In genomic region chr12:49342066-49342913, GRCh38 we compare ENCODE assay signal across 8 cellular contexts. TPM values are rescaled to one million over a fixed set of nuclear protein-coding genes. Genes with fewer than 3 reads are reported as not detected.
DNase-seq lines count a peak whose midpoint lies in the region; ATAC-seq, FAIRE-seq and TF ChIP-seq lines count a peak whose summit lies in the region.

No MANE protein-coding gene starts in this region.

- H4K20me1 ChIP-seq in K562 (replicated peaks; ENCODE audit: control insufficient read depth, insufficient read depth, low read length) = peaks cover 4% of the 10 kb centered on the region; the same call in 1 of the 2 replicates

- H3K79me2 ChIP-seq in K562 (ENCODE audit: control insufficient read depth, insufficient read depth, low read length) = no peaks in the 10 kb centered on the region

- H3K4me3 ChIP-seq in K562 (peak overlapping the region; percentile 41), iPS DF 6.9 (ENCODE audit: low read length) (peak overlapping the region; percentile 61; the same call in 1 of the 2 replicates), skeletal muscle cell (ENCODE audit: low read depth, low read length) (peak overlapping the region; percentile 33)

- BruUV-seq in K562 (replicated peaks; lab: Mats Ljungman, UMichigan) = no TSS peak

- H3K9me3 ChIP-seq in K562 (replicated peaks; ENCODE audit: control insufficient read depth, insufficient read depth, low read depth, low read length) (no peaks in the 10 kb centered on the region), iPS DF 6.9 (ENCODE audit: control insufficient read depth, insufficient read depth, low read length) (no peaks in the 10 kb centered on the region)

- TF ChIP-seq RAD21 in K562 (CRISPR knock-in tag; conservative IDR thresholded peaks at IDR 0.05 in 1 of 2, IDR thresholded peaks at IDR 0.05 in 1 of 2) = peak; percentile 86 to 94

- peak; percentile 21; the same call in 1 of the 2 replicates for TF ChIP-seq EP300 in K562 (IDR thresholded peaks at IDR 0.05; ENCODE audit: low read length)

- H3K27me3 ChIP-seq in K562 (ENCODE audit: control insufficient read depth in 2 of 2, insufficient read depth in 2 of 2, low read length in 2 of 2) (peaks cover 24 to 26% of the 10 kb centered on the region in 2 experiments; a peak in 4 of 5 replicates), iPS DF 6.9 (ENCODE audit: control insufficient read depth, insufficient read depth, low read length) (peaks cover 91% of the 10 kb centered on the region)

- POLR2A ChIA-PET in K562 (lab: Yijun Ruan, JAX) = interaction anchor here (0.6 to 3.1 kb wide), 13 partner anchors 11 to 986 kb away, joined by 3 to 27 read pairs (median 4); partner anchors contain the start of genes SPATS2, TROAP and TUBA1C

- in situ Hi-C loops in K562 (cut with MboI) = no loop called here

- intact Hi-C loops in K562 (cut with micrococcal nuclease) = loop anchor here (1.0 to 10.0 kb wide), 4 partner anchors 11 to 367 kb away; partner anchors contain the start of genes KMT2D, RHEBL1, WNT1 and WNT10B

- no peak overlapping the region for H3K27ac ChIP-seq in K562 (ENCODE audit: extremely low read depth, low read depth, low read length)
- no peak overlapping the region for H3K27ac ChIP-seq in iPS DF 6.9 (ENCODE audit: low read length)

- 4% methylated on average over 49 of the region's 58 CpGs for WGBS in K562 (ENCODE audit: insufficient coverage, low coverage, missing lambda C conversion rate)
- no CpG with 5 or more reads among the region's 58 CpGs for WGBS in iPS DF 6.9 (ENCODE audit: insufficient coverage, insufficient read length)

- CTCF ChIA-PET in K562 (lab: Yijun Ruan, JAX; ENCODE audit: low intra/inter-chr PET ratio) = interaction anchor here (0.5 to 2.9 kb wide), 11 partner anchors 8 to 364 kb away, joined by 3 to 49 read pairs (median 6); no protein-coding TSS in a partner anchor

- H3K9me1 ChIP-seq in K562 (ENCODE audit: control insufficient read depth, insufficient read depth, low read length) = no peaks in the 10 kb centered on the region

- peak; percentile 93 for FAIRE-seq in K562 (lab: Jason Lieb, UNC)

- ATAC-seq in HG02623 (IDR thresholded peaks at IDR 0.05; ENCODE audit: unreplicated experiment) (peak; percentile 46), K562 (peak; percentile 87)

- H3K4me2 ChIP-seq in K562 (ENCODE audit: insufficient read depth, low read length) = peak overlapping the region; percentile 75

- peaks cover 31 to 62% of the 10 kb centered on the region in 2 experiments for H3K4me1 ChIP-seq in K562 (replicated peaks in 1 of 2; ENCODE audit: control insufficient read depth in 2 of 2, insufficient read depth in 2 of 2, low read length in 2 of 2)
- peaks cover 13% of the 10 kb centered on the region for H3K4me1 ChIP-seq in iPS DF 6.9 (ENCODE audit: control insufficient read depth, insufficient read depth, low read length)

- H3K9ac ChIP-seq in K562 (ENCODE audit: insufficient read depth in 1 of 2, low read depth in 2 of 2, low read length in 2 of 2) = peak overlapping the region; percentile 27 to 75; a peak in 3 of 4 replicates

- DNase-seq in GF-D8 (lab: John Stamatoyannopoulos, UW) = peak; percentile 17
- peak; percentile 95 to 97 for DNase-seq in NCI-H187 (lab: John Stamatoyannopoulos, UW)
- DNase-seq in UCSD-AML1 (lab: John Stamatoyannopoulos, UW; ENCODE audit: unreplicated experiment) = peak; percentile 87
- peak; percentile 94 to 96 (median 94) for DNase-seq in K562 (ENCODE audit: extremely low read depth in 1 of 4, low spot score in 3 of 4)
- peak; percentile 97 for DNase-seq in iPS DF 6.9 (ENCODE audit: low read depth, low spot score)
- DNase-seq in skeletal muscle cell (ENCODE audit: low read depth) = no peak
- no peak for DNase-seq in NCI-H446 treated with DMSO at 0.1 percent for 48 hours (lab: John Stamatoyannopoulos, UW)

- peak overlapping the region; percentile 61 for H2AFZ ChIP-seq in K562 (ENCODE audit: low read depth, low read length)

- no peak for TF ChIP-seq POLR2A in K562 (conservative IDR thresholded peaks at IDR 0.05)

- no peaks in the 10 kb centered on the region for H3K36me3 ChIP-seq in K562 (ENCODE audit: control insufficient read depth, insufficient read depth, low read length)
- no peaks in the 10 kb centered on the region for H3K36me3 ChIP-seq in iPS DF 6.9 (ENCODE audit: control insufficient read depth, insufficient read depth, low read length)

- peak; percentile 98 to 99 (median 98) for TF ChIP-seq CTCF in K562 (IDR thresholded peaks at IDR 0.05 in 2 of 3, conservative IDR thresholded peaks at IDR 0.05 in 1 of 3; ENCODE audit: insufficient read depth in 2 of 3, low read depth in 1 of 3, low read length in 3 of 3)

RNA-seq across cellular contexts. Expression of gene DNAJC22, which starts 4.4 kb away (rescaled TPM):
- 2.1 and 4.9 TPM in 2 replicates for total RNA-seq in K562 (2011; cell fraction: chromatin; rRNA removed; ENCODE audit: low replicate concordance)
- 2.0 and 2.3 TPM in 2 replicates for total RNA-seq in K562 (2011; cell fraction: nucleolus; rRNA removed)
- total RNA-seq in K562 (2011; cell fraction: nucleoplasm; rRNA removed) = 1.7 and 2.2 TPM in 2 replicates
- total RNA-seq in K562 (2014; rRNA removed) (0.50 and 0.69 TPM in 2 replicates), K562 (2014; rRNA removed; fragmentation: Illumina TruSeq; extraction: Trizol) (0.47 and 0.99 TPM in 2 replicates), K562 (2015; rRNA removed; fragmentation: Illumina TruSeq; extraction: Trizol) (0.40 and 0.45 TPM in 2 replicates), K562 (2021) (0.62 and 0.69 TPM in 2 replicates)
- polyA plus RNA-seq in K562 (2011; rRNA removed) (0.83 and 1.2 TPM in 2 replicates), K562 (2014; fragmentation: Illumina TruSeq; extraction: Trizol) (0.36 and 0.61 TPM in 2 replicates), K562 (2014; fragmentation: Nextera tagmentation; extraction: Ambion mirVana) (under 1 TPM; 0.10 to 0.15 TPM), K562 (2014; rRNA removed) (0.36 and 0.98 TPM in 2 replicates)
- 0.80 and 0.89 TPM in 2 replicates for polyA plus RNA-seq in K562 (2011; cell fraction: cytosol; rRNA removed)
- polyA plus RNA-seq in K562 (2011; cell fraction: nucleus; rRNA removed) = 0.98 and 2.8 TPM in 2 replicates
- polyA plus RNA-seq in K562 (2012) = 0.30 and 0.51 TPM in 2 replicates
- 0.57 and 0.84 TPM in 2 replicates for polyA minus RNA-seq in K562 (2011; rRNA and poly(A)+ RNA removed)
- 0.73 and 0.95 TPM in 2 replicates for polyA minus RNA-seq in K562 (2011; cell fraction: cytosol; rRNA and poly(A)+ RNA removed)
- polyA minus RNA-seq in K562 (2011; cell fraction: nucleus; rRNA and poly(A)+ RNA removed) = 0.33 and 0.67 TPM in 2 replicates

RNA-seq across cellular contexts. Expression of gene C1QL4, which starts 5.3 kb away (rescaled TPM):
- 0.77 and 1.9 TPM in 2 replicates for total RNA-seq in K562 (2011; cell fraction: chromatin; rRNA removed; ENCODE audit: low replicate concordance)
- total RNA-seq in K562 (2011; cell fraction: nucleolus; rRNA removed) = 2.7 and 2.8 TPM in 2 replicates
- 1.3 and 1.9 TPM in 2 replicates for total RNA-seq in K562 (2011; cell fraction: nucleoplasm; rRNA removed)
- total RNA-seq in K562 (2014; rRNA removed) (2.0 and 2.1 TPM in 2 replicates), K562 (2014; rRNA removed; fragmentation: Illumina TruSeq; extraction: Trizol) (0.10 and 0.15 TPM in 2 replicates), K562 (2015; rRNA removed; fragmentation: Illumina TruSeq; extraction: Trizol) (0.14 and 0.23 TPM in 2 replicates), K562 (2021) (1.4 and 1.5 TPM in 2 replicates)
- polyA plus RNA-seq in K562 (2011; rRNA removed) (0.35 and 0.81 TPM in 2 replicates), K562 (2014; fragmentation: Illumina TruSeq; extraction: Trizol) (0.31 and 0.61 TPM in 2 replicates), K562 (2014; fragmentation: Nextera tagmentation; extraction: Ambion mirVana) (under 1 TPM; 0.08 to 0.10 TPM), K562 (2014; rRNA removed) (1.2 and 1.3 TPM in 2 replicates)
- 0.75 and 1.8 TPM in 2 replicates for polyA plus RNA-seq in K562 (2011; cell fraction: cytosol; rRNA removed)
- 2.0 and 2.9 TPM in 2 replicates for polyA plus RNA-seq in K562 (2011; cell fraction: nucleus; rRNA removed)
- polyA plus RNA-seq in K562 (2012) = 0.64 and 1.00 TPM in 2 replicates
- 0.18 TPM in 1 of 2 replicates, not detected in the other for polyA minus RNA-seq in K562 (2011; rRNA and poly(A)+ RNA removed)
- polyA minus RNA-seq in K562 (2011; cell fraction: cytosol; rRNA and poly(A)+ RNA removed) = 0.38 and 1.0 TPM in 2 replicates
- polyA minus RNA-seq in K562 (2011; cell fraction: nucleus; rRNA and poly(A)+ RNA removed) = 0.94 and 1.00 TPM in 2 replicates

RNA-seq across cellular contexts. Expression of gene TROAP, which starts 19.2 kb away (rescaled TPM):
- total RNA-seq in K562 (2011; cell fraction: chromatin; rRNA removed; ENCODE audit: low replicate concordance) = 116 and 289 TPM in 2 replicates
- total RNA-seq in K562 (2011; cell fraction: nucleolus; rRNA removed) = 173 and 178 TPM in 2 replicates
- 141 and 151 TPM in 2 replicates for total RNA-seq in K562 (2011; cell fraction: nucleoplasm; rRNA removed)
- total RNA-seq in K562 (2014; rRNA removed) (60.4 and 60.8 TPM in 2 replicates), K562 (2014; rRNA removed; fragmentation: Illumina TruSeq; extraction: Trizol) (39.0 and 56.5 TPM in 2 replicates), K562 (2015; rRNA removed; fragmentation: Illumina TruSeq; extraction: Trizol) (59.2 and 59.8 TPM in 2 replicates), K562 (2021) (72.9 and 83.0 TPM in 2 replicates)
- polyA plus RNA-seq in K562 (2011; rRNA removed) (46.4 and 61.0 TPM in 2 replicates), K562 (2014; fragmentation: Illumina TruSeq; extraction: Trizol) (171 and 183 TPM in 2 replicates), K562 (2014; fragmentation: Nextera tagmentation; extraction: Ambion mirVana) (10 to 100 TPM; 52.1 to 53.7 TPM), K562 (2014; rRNA removed) (101 and 112 TPM in 2 replicates)
- polyA plus RNA-seq in K562 (2011; cell fraction: cytosol; rRNA removed) = 34.7 and 45.0 TPM in 2 replicates
- 167 and 238 TPM in 2 replicates for polyA plus RNA-seq in K562 (2011; cell fraction: nucleus; rRNA removed)
- polyA plus RNA-seq in K562 (2012) = 67.5 and 72.2 TPM in 2 replicates
- polyA minus RNA-seq in K562 (2011; rRNA and poly(A)+ RNA removed) = 26.0 and 27.1 TPM in 2 replicates
- 28.1 and 36.8 TPM in 2 replicates for polyA minus RNA-seq in K562 (2011; cell fraction: cytosol; rRNA and poly(A)+ RNA removed)
- polyA minus RNA-seq in K562 (2011; cell fraction: nucleus; rRNA and poly(A)+ RNA removed) = 70.8 and 123 TPM in 2 replicates

RNA-seq across cellular contexts. Expression of gene SPATS2, which starts 25.0 kb away (rescaled TPM):
- total RNA-seq in K562 (2011; cell fraction: chromatin; rRNA removed; ENCODE audit: low replicate concordance) = 49.5 and 94.9 TPM in 2 replicates
- 28.2 and 31.3 TPM in 2 replicates for total RNA-seq in K562 (2011; cell fraction: nucleolus; rRNA removed)
- total RNA-seq in K562 (2011; cell fraction: nucleoplasm; rRNA removed) = 38.9 and 51.6 TPM in 2 replicates
- 9.7 and 12.5 TPM in 2 replicates for total RNA-seq in K562 (2014; rRNA removed)
- total RNA-seq in K562 (2014; rRNA removed; fragmentation: Illumina TruSeq; extraction: Trizol) = 18.3 and 20.3 TPM in 2 replicates
- total RNA-seq in K562 (2015; rRNA removed; fragmentation: Illumina TruSeq; extraction: Trizol) = 17.8 and 17.9 TPM in 2 replicates
- 14.6 and 16.3 TPM in 2 replicates for total RNA-seq in K562 (2021)
- polyA plus RNA-seq in K562 (2011; rRNA removed) = 30.0 and 48.2 TPM in 2 replicates
- 20.0 and 25.0 TPM in 2 replicates for polyA plus RNA-seq in K562 (2011; cell fraction: cytosol; rRNA removed)
- polyA plus RNA-seq in K562 (2011; cell fraction: nucleus; rRNA removed) = 17.1 and 18.6 TPM in 2 replicates
- 14.7 and 16.8 TPM in 2 replicates for polyA plus RNA-seq in K562 (2012)
- polyA plus RNA-seq in K562 (2014; fragmentation: Illumina TruSeq; extraction: Trizol) = 22.6 and 25.3 TPM in 2 replicates
- polyA plus RNA-seq in K562 (2014; fragmentation: Nextera tagmentation; extraction: Ambion mirVana) = 1 to 10 TPM; 5.4 to 8.7 TPM
- polyA plus RNA-seq in K562 (2014; rRNA removed) = 14.9 and 17.5 TPM in 2 replicates
- 41.3 and 51.6 TPM in 2 replicates for polyA minus RNA-seq in K562 (2011; rRNA and poly(A)+ RNA removed)
- 15.9 and 27.9 TPM in 2 replicates for polyA minus RNA-seq in K562 (2011; cell fraction: cytosol; rRNA and poly(A)+ RNA removed)
- polyA minus RNA-seq in K562 (2011; cell fraction: nucleus; rRNA and poly(A)+ RNA removed) = 12.3 and 24.8 TPM in 2 replicates

RNA-seq across cellular contexts. Expression of gene PRPH, which starts 47.3 kb away (rescaled TPM):
- not detected in 2 replicates for total RNA-seq in K562 (2011; cell fraction: chromatin; rRNA removed; ENCODE audit: low replicate concordance)
- 0.13 and 0.67 TPM in 2 replicates for total RNA-seq in K562 (2011; cell fraction: nucleolus; rRNA removed)
- total RNA-seq in K562 (2011; cell fraction: nucleoplasm; rRNA removed) = 0.81 TPM in 1 of 2 replicates, not detected in the other
- total RNA-seq in K562 (2014; rRNA removed) = 0.27 and 1.3 TPM in 2 replicates
- 0.36 and 0.51 TPM in 2 replicates for total RNA-seq in K562 (2014; rRNA removed; fragmentation: Illumina TruSeq; extraction: Trizol)
- total RNA-seq in K562 (2015; rRNA removed; fragmentation: Illumina TruSeq; extraction: Trizol) = 0.41 TPM in 1 of 2 replicates, not detected in the other
- 0.81 and 1.6 TPM in 2 replicates for total RNA-seq in K562 (2021)
- 0.71 and 1.4 TPM in 2 replicates for polyA plus RNA-seq in K562 (2011; rRNA removed)
- polyA plus RNA-seq in K562 (2011; cell fraction: cytosol; rRNA removed) = 1.2 and 2.7 TPM in 2 replicates
- polyA plus RNA-seq in K562 (2011; cell fraction: nucleus; rRNA removed) = 0.65 and 1.4 TPM in 2 replicates
- polyA plus RNA-seq in K562 (2012) = 1.1 and 4.3 TPM in 2 replicates
- 0.97 and 1.3 TPM in 2 replicates for polyA plus RNA-seq in K562 (2014; fragmentation: Illumina TruSeq; extraction: Trizol)
- polyA plus RNA-seq in K562 (2014; fragmentation: Nextera tagmentation; extraction: Ambion mirVana) = 1 to 10 TPM; 1.8 to 1.9 TPM
- polyA plus RNA-seq in K562 (2014; rRNA removed) = 1.3 TPM in 2 replicates
- 0.84 TPM in 1 of 2 replicates, not detected in the other for polyA minus RNA-seq in K562 (2011; rRNA and poly(A)+ RNA removed)
- not detected in 2 replicates for polyA minus RNA-seq in K562 (2011; cell fraction: cytosol; rRNA and poly(A)+ RNA removed)
- not detected in 2 replicates for polyA minus RNA-seq in K562 (2011; cell fraction: nucleus; rRNA and poly(A)+ RNA removed)

Comparison
In these comparisons a context has a peak if more than half of its experiments do, and no peak if none do; other contexts are left out.
1. DNase-seq: peak in GF-D8 (single experiment), NCI-H187 (2 of 2), UCSD-AML1 (single experiment), K562 (4 of 4) and iPS DF 6.9 (single experiment); none in skeletal muscle cell (single experiment) and NCI-H446 treated with DMSO at 0.1 percent for 48 hours (single experiment).
2. Peak in every context shown above with its lines, with median percentiles within 50 percentile points of each other: H3K4me3 ChIP-seq.